Comparison of ENCODE assay signal across 19 cellular contexts in genomic region chr5:174190073-174190675, GRCh38.
DNase-seq lines count a peak whose midpoint lies in the region; ATAC-seq and TF ChIP-seq lines count a peak whose summit lies in the region.
"Had no signal": no experiment of that assay in that cellular context is flagged by ENCODE, and none has a peak within 500 bp of the region (broad histone marks: within the 10 kb centered on the region; RNA-seq: fewer than 3 reads in every experiment).

No MANE protein-coding gene starts in this region.

- no peak for DNase-seq in heart left ventricle
- no peak for DNase-seq in left ventricle myocardium superior
- DNase-seq in WTC11 (ENCODE audit: low spot score) = no peak
- DNase-seq in mesendoderm = peak; percentile 55
- no peak for DNase-seq in posterior vena cava (ENCODE audit: low spot score)
- no peak for DNase-seq in GM20000 (ENCODE audit: low spot score)
- DNase-seq: DMS 273 treated with DMSO at 0.1 percent for 48 hours, GDM1, NCI-H1048, NCI-H1436 treated with DMSO at 0.1 percent for 48 hours, NCI-H2029 treated with DMSO at 0.1 percent for 48 hours, NCI-H524, RPMI8226 had no signal

- TF ChIP-seq CTCF in heart left ventricle (IDR thresholded peaks at IDR 0.05) (no peak), WTC11 (IDR thresholded peaks at IDR 0.05) (no peak), GM20000 (IDR thresholded peaks at IDR 0.05; ENCODE audit: extremely low read depth, missing control alignments) (no peak)

- H3K18ac ChIP-seq in mesendoderm (ENCODE audit: low read length) = no peak overlapping the region

- H3K4me3 ChIP-seq in heart left ventricle (no peak overlapping the region), mesendoderm (ENCODE audit: low read length) (no peak overlapping the region)
- H3K4me3 ChIP-seq: GM12878 had no signal

- 45 to 67% (median 53%) methylated on average over 13 of the region's 13 CpGs for WGBS in heart left ventricle, 4 donors
- WGBS in mesendoderm (ENCODE audit: extremely low coverage, insufficient coverage, low lambda C conversion rate) = no CpG with 5 or more reads among the region's 13 CpGs

- no peak overlapping the region for H3K56ac ChIP-seq in mesendoderm (ENCODE audit: low read length)

- H3K4me3 Mint-ChIP-seq in WTC11 = no peak overlapping the region

- H3K36me3 ChIP-seq in heart left ventricle = no peaks in the 10 kb centered on the region
- no peaks in the 10 kb centered on the region for H3K36me3 ChIP-seq in mesendoderm (ENCODE audit: control insufficient read depth, insufficient read depth, low read length)

- H3K36me3 Mint-ChIP-seq in WTC11 = no peaks in the 10 kb centered on the region

- no peak overlapping the region for H3K27ac Mint-ChIP-seq in WTC11

- peak in 3 of 4 donors; percentile 20 to 57 (median 22) for ATAC-seq in heart left ventricle
- ATAC-seq in left ventricle myocardium superior = no peak
- peak; percentile 22; the same call in 1 of the 2 replicates for ATAC-seq in WTC11
- no peak for ATAC-seq in GM21825 (IDR thresholded peaks at IDR 0.05; ENCODE audit: unreplicated experiment)
- ATAC-seq in HG03097 (IDR thresholded peaks at IDR 0.05; ENCODE audit: low FRiP score, unreplicated experiment) = no peak
- ATAC-seq: GM12878, HepG2 had no signal

- H2AK5ac ChIP-seq in mesendoderm (ENCODE audit: low read length) = no peak overlapping the region

- peaks cover 11% of the 10 kb centered on the region for H3K4me1 Mint-ChIP-seq in WTC11

- no peak for TF ChIP-seq POLR2A in heart left ventricle (IDR thresholded peaks at IDR 0.05)

- H3K27ac ChIP-seq in heart left ventricle (no peak overlapping the region), mesendoderm (ENCODE audit: low read depth, low read length) (no peak overlapping the region)
- H3K27ac ChIP-seq: C4-2B, KMS-11 had no signal

- H3K9me3 ChIP-seq in heart left ventricle = no peaks in the 10 kb centered on the region

- no peak overlapping the region for H3K9ac ChIP-seq in mesendoderm (ENCODE audit: low read length)
- H3K9ac ChIP-seq: KMS-11 had no signal

- CTCF ChIA-PET in WTC11 (lab: Charles Lee) = no interaction called here

- intact Hi-C loops in heart left ventricle (cut with DNase I) = no loop called here
- intact Hi-C loops in left ventricle myocardium superior (cut with micrococcal nuclease) = no loop called here
- intact Hi-C loops in posterior vena cava (cut with DNase I) = no loop called here

- no peak overlapping the region for H4K5ac ChIP-seq in mesendoderm (ENCODE audit: low read length)

- H4K8ac ChIP-seq in mesendoderm (ENCODE audit: low read depth, low read length) = no peak overlapping the region

- H3K4me1 ChIP-seq in heart left ventricle (peaks cover 0 to 3% (median 0%) of the 10 kb centered on the region in 12 donors), mesendoderm (ENCODE audit: control insufficient read depth, low read depth, low read length) (no peaks in the 10 kb centered on the region)

- no peaks in the 10 kb centered on the region for H3K79me1 ChIP-seq in mesendoderm (ENCODE audit: low read length)

- H3K4me2 ChIP-seq in mesendoderm (ENCODE audit: low read length) = no peak overlapping the region
- H3K4me2 ChIP-seq: KMS-11 had no signal

- H3K27me3 Mint-ChIP-seq in WTC11 (ENCODE audit: low read depth) = no peaks in the 10 kb centered on the region; the same call in 1 of the 2 replicates

- H3K4ac ChIP-seq in mesendoderm (ENCODE audit: low read depth, low read length) = no peak overlapping the region

- POLR2A ChIA-PET in WTC11 (lab: Charles Lee) = no interaction called here

- H3K27me3 ChIP-seq in heart left ventricle (peaks cover 0 to 9% (median 0%) of the 10 kb centered on the region in 9 donors), mesendoderm (ENCODE audit: insufficient read depth, low read length, poor library complexity) (no peaks in the 10 kb centered on the region)

- H3K23ac ChIP-seq in mesendoderm (ENCODE audit: low read length) = no peak overlapping the region

- no peak overlapping the region for H2BK5ac ChIP-seq in mesendoderm (ENCODE audit: low read length)

- H2BK15ac ChIP-seq in mesendoderm (replicated peaks; ENCODE audit: low read depth) = no peak overlapping the region

- H3K79me2 ChIP-seq in mesendoderm (ENCODE audit: control insufficient read depth, insufficient read depth, low read length) = no peaks in the 10 kb centered on the region

- H3K9me3 Mint-ChIP-seq in WTC11 = no peaks in the 10 kb centered on the region

- H2BK120ac ChIP-seq in mesendoderm (ENCODE audit: low read depth, low read length) = no peak overlapping the region

TF ChIP-seq in WTC11, 78 proteins besides CTCF, POLR2A, EP300 and RAD21 (continues in another document):
- TF ChIP-seq, protein P1, sequence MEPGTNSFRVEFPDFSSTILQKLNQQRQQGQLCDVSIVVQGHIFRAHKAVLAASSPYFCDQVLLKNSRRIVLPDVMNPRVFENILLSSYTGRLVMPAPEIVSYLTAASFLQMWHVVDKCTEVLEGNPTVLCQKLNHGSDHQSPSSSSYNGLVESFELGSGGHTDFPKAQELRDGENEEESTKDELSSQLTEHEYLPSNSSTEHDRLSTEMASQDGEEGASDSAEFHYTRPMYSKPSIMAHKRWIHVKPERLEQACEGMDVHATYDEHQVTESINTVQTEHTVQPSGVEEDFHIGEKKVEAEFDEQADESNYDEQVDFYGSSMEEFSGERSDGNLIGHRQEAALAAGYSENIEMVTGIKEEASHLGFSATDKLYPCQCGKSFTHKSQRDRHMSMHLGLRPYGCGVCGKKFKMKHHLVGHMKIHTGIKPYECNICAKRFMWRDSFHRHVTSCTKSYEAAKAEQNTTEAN (CRISPR knock-in tag; IDR thresholded peaks at IDR 0.05) = no peak
- TF ChIP-seq KAT7 (CRISPR knock-in tag; IDR thresholded peaks at IDR 0.05; ENCODE audit: borderline replicate concordance) = no peak
- TF ChIP-seq GRHL2 (CRISPR knock-in tag; IDR thresholded peaks at IDR 0.05; ENCODE audit: insufficient replicate concordance, severe bottlenecking) = no peak
- no peak for TF ChIP-seq PRRX2 (CRISPR knock-in tag; IDR thresholded peaks at IDR 0.05)
- TF ChIP-seq ZNF317 (CRISPR knock-in tag; IDR thresholded peaks at IDR 0.05; ENCODE audit: borderline replicate concordance, low read depth) = no peak
- no peak for TF ChIP-seq ZNF219 (CRISPR knock-in tag; IDR thresholded peaks at IDR 0.05; ENCODE audit: borderline replicate concordance)
- no peak for TF ChIP-seq GTF2I (CRISPR knock-in tag; conservative IDR thresholded peaks at IDR 0.05)
- TF ChIP-seq, protein P2, sequence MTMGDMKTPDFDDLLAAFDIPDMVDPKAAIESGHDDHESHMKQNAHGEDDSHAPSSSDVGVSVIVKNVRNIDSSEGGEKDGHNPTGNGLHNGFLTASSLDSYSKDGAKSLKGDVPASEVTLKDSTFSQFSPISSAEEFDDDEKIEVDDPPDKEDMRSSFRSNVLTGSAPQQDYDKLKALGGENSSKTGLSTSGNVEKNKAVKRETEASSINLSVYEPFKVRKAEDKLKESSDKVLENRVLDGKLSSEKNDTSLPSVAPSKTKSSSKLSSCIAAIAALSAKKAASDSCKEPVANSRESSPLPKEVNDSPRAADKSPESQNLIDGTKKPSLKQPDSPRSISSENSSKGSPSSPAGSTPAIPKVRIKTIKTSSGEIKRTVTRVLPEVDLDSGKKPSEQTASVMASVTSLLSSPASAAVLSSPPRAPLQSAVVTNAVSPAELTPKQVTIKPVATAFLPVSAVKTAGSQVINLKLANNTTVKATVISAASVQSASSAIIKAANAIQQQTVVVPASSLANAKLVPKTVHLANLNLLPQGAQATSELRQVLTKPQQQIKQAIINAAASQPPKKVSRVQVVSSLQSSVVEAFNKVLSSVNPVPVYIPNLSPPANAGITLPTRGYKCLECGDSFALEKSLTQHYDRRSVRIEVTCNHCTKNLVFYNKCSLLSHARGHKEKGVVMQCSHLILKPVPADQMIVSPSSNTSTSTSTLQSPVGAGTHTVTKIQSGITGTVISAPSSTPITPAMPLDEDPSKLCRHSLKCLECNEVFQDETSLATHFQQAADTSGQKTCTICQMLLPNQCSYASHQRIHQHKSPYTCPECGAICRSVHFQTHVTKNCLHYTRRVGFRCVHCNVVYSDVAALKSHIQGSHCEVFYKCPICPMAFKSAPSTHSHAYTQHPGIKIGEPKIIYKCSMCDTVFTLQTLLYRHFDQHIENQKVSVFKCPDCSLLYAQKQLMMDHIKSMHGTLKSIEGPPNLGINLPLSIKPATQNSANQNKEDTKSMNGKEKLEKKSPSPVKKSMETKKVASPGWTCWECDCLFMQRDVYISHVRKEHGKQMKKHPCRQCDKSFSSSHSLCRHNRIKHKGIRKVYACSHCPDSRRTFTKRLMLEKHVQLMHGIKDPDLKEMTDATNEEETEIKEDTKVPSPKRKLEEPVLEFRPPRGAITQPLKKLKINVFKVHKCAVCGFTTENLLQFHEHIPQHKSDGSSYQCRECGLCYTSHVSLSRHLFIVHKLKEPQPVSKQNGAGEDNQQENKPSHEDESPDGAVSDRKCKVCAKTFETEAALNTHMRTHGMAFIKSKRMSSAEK (CRISPR knock-in tag; IDR thresholded peaks at IDR 0.05; ENCODE audit: borderline replicate concordance) = no peak
- TF ChIP-seq TP53 (CRISPR knock-in tag; IDR thresholded peaks at IDR 0.05) = no peak
- no peak for TF ChIP-seq E2F4 (CRISPR knock-in tag; IDR thresholded peaks at IDR 0.05; ENCODE audit: borderline replicate concordance, low read depth)
- TF ChIP-seq, protein P3, sequence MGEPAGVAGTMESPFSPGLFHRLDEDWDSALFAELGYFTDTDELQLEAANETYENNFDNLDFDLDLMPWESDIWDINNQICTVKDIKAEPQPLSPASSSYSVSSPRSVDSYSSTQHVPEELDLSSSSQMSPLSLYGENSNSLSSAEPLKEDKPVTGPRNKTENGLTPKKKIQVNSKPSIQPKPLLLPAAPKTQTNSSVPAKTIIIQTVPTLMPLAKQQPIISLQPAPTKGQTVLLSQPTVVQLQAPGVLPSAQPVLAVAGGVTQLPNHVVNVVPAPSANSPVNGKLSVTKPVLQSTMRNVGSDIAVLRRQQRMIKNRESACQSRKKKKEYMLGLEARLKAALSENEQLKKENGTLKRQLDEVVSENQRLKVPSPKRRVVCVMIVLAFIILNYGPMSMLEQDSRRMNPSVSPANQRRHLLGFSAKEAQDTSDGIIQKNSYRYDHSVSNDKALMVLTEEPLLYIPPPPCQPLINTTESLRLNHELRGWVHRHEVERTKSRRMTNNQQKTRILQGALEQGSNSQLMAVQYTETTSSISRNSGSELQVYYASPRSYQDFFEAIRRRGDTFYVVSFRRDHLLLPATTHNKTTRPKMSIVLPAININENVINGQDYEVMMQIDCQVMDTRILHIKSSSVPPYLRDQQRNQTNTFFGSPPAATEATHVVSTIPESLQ (CRISPR knock-in tag; IDR thresholded peaks at IDR 0.05) = no peak
- no peak for TF ChIP-seq TEAD4 (CRISPR knock-in tag; IDR thresholded peaks at IDR 0.05)

Comparison
In these comparisons a context has a peak if more than half of its experiments do, and no peak if none do; other contexts are left out.
1. ATAC-seq: peak in heart left ventricle (3 of 4) and WTC11 (single experiment); none in left ventricle myocardium superior (single experiment), GM21825 (single experiment) and HG03097 (single experiment).